Comparison of ENCODE assay signal across 1 cellular context in genomic region chr7:135509589-135509838, GRCh38.
TF ChIP-seq lines count a peak whose summit lies in the region.

No MANE protein-coding gene starts in this region.

TF ChIP-seq in SK-N-SH, 30 proteins besides CTCF, POLR2A, EP300 and RAD21 (continued from another document):
- TF ChIP-seq REST (IDR thresholded peaks at IDR 0.05; ENCODE audit: low read depth, low read length) (no peak), MXI1 (IDR thresholded peaks at IDR 0.05; ENCODE audit: low read depth, low read length) (no peak), GATA2 (CRISPR knock-in tag; IDR thresholded peaks at IDR 0.05) (no peak)
TF ChIP-seq in SK-N-SH: peak in this region for 0.
